20 cellular contexts compared by ENCODE assay signal in the genomic region with DNA sequence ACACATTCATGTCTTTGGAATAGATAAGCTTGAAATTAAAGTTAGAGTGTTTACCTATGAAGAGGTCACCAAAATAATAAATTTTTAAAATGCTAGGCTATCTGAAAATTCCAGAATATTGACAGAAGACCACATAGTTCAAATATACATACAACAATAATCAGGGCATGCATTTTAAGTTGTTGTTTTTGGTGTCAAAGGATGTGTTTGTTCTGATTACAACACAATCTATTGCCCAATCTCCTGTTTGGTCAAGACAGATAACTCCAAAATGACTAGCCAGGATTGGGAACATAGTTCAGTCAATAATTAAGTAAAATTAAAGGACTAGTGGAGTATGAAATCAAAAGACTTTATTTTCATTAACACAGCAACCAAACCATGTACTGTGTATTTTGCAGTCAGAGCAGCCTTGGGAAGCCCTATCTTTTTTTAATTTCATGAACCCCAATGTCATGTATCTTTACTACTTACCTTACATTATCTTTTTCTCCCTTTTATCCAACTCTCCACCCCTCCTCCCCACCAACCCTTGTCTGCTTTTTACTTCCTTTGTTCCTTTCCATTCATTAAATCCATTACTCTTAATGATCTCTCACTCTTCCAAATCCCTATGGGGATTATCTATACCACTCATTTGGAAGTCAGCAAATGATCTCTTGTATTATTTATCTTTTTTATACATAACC.
DNase-seq lines count a peak whose midpoint lies in the region; ATAC-seq, FAIRE-seq and TF ChIP-seq lines count a peak whose summit lies in the region.
"Had no signal": no experiment of that assay in that cellular context is flagged by ENCODE, and none has a peak within 500 bp of the region (broad histone marks: within the 10 kb centered on the region; RNA-seq: fewer than 3 reads in every experiment).

No MANE protein-coding gene starts in this region.

- H3K36me3 ChIP-seq in mammary epithelial cell (ENCODE audit: insufficient read depth, low read length) = no peaks in the 10 kb centered on the region

- in situ Hi-C loops in mammary epithelial cell (cut with MboI; ENCODE audit: low sequenced_read_pairs in 2 of 2) = no loop called here

- H3K4me1 ChIP-seq in mammary epithelial cell (ENCODE audit: insufficient read depth, low read length) = peaks cover 13% of the 10 kb centered on the region

- no peak overlapping the region for H2AFZ ChIP-seq in mammary epithelial cell (ENCODE audit: low read depth, low read length)

- no peaks in the 10 kb centered on the region for H3K9me3 Mint-ChIP-seq in stimulated activated memory B cell treated with anti-CD40 and anti-IgM and Interleukin-4, amounts not matched to agents 10 μg/mL and 1 μg/mL and 100 μg/mL, for 72 hours
- H3K9me3 Mint-ChIP-seq: activated naive CD4-positive, alpha-beta T cell treated with anti-CD3 and anti-CD28 coated beads, Interleukin-2, amount 50 U/mL, for 24 hours had no signal

- H3K9ac ChIP-seq in mammary epithelial cell (ENCODE audit: insufficient read depth, low read length) = no peak overlapping the region

- dilution Hi-C loops in mammary epithelial cell (cut with HindIII; ENCODE audit: low sequenced_read_pairs) = no loop called here

- intact Hi-C loops in mammary epithelial cell (cut with micrococcal nuclease) = loop anchor here (5.0 kb wide), 1 partner anchor 113 kb away; the partner anchor contains the start of gene CDK19

- no peaks in the 10 kb centered on the region for H4K20me1 ChIP-seq in mammary epithelial cell (ENCODE audit: insufficient read depth, low read length)

- peaks cover 6% of the 10 kb centered on the region for H3K36me3 Mint-ChIP-seq in stimulated activated memory B cell treated with anti-CD40 and anti-IgM and Interleukin-4, amounts not matched to agents 10 μg/mL and 1 μg/mL and 100 μg/mL, for 72 hours

- no peak overlapping the region for H3K4me2 ChIP-seq in mammary epithelial cell (ENCODE audit: insufficient read depth, low read depth, low read length)

- FAIRE-seq in RCC 7860 (lab: Jason Lieb, UNC) = no peak
- FAIRE-seq: kidney had no signal

- TF ChIP-seq CTCF in AG10803 (conservative IDR thresholded peaks at IDR 0.05; ENCODE audit: low read length) = no peak
- no peak for TF ChIP-seq CTCF in mammary epithelial cell (conservative IDR thresholded peaks at IDR 0.05 in 1 of 2, IDR thresholded peaks at IDR 0.05 in 1 of 2; ENCODE audit: extremely low read depth in 1 of 2, insufficient read depth in 1 of 2, low read depth in 1 of 2, low read length in 2 of 2)
- TF ChIP-seq CTCF in fibroblast of villous mesenchyme (IDR thresholded peaks at IDR 0.05; ENCODE audit: insufficient read depth, low read depth, low read length) = no peak

- H3K27me3 Mint-ChIP-seq in stimulated activated memory B cell treated with anti-CD40 and anti-IgM and Interleukin-4, amounts not matched to agents 10 μg/mL and 1 μg/mL and 100 μg/mL, for 72 hours = no peaks in the 10 kb centered on the region
- H3K27me3 Mint-ChIP-seq: activated naive CD4-positive, alpha-beta T cell treated with anti-CD3 and anti-CD28 coated beads, Interleukin-2, amount 50 U/mL, for 24 hours had no signal

- H3K27ac Mint-ChIP-seq in stimulated activated memory B cell treated with anti-CD40 and anti-IgM and Interleukin-4, amounts not matched to agents 10 μg/mL and 1 μg/mL and 100 μg/mL, for 72 hours = no peak overlapping the region
- H3K27ac Mint-ChIP-seq: activated naive CD4-positive, alpha-beta T cell treated with anti-CD3 and anti-CD28 coated beads, Interleukin-2, amount 50 U/mL, for 24 hours had no signal

- CTCF ChIA-PET in mammary epithelial cell (lab: Charles Lee; ENCODE audit: low non-redundant PET) = no interaction called here

- no peak overlapping the region for H3K4me3 Mint-ChIP-seq in stimulated activated memory B cell treated with anti-CD40 and anti-IgM and Interleukin-4, amounts not matched to agents 10 μg/mL and 1 μg/mL and 100 μg/mL, for 72 hours
- H3K4me3 Mint-ChIP-seq: activated naive CD4-positive, alpha-beta T cell treated with anti-CD3 and anti-CD28 coated beads, Interleukin-2, amount 50 U/mL, for 24 hours had no signal

- no TSS peak for BruUV-seq in mammary epithelial cell (replicated peaks; lab: Mats Ljungman, UMichigan)

- H3K79me2 ChIP-seq in mammary epithelial cell (ENCODE audit: insufficient read depth, low read length) = no peaks in the 10 kb centered on the region

- H3K9me3 ChIP-seq in mammary epithelial cell (replicated peaks; ENCODE audit: insufficient read depth, low read length) = no peaks in the 10 kb centered on the region

- no peak overlapping the region for H3K4me3 ChIP-seq in AG10803 (ENCODE audit: low read length)
- H3K4me3 ChIP-seq in mammary epithelial cell (replicated peaks in 1 of 3; ENCODE audit: insufficient read depth in 1 of 3, low read depth in 2 of 3, low read length in 3 of 3) = no peak overlapping the region
- H3K4me3 ChIP-seq in fibroblast of villous mesenchyme (ENCODE audit: low read depth, low read length) = no peak overlapping the region

- H3K27me3 ChIP-seq in mammary epithelial cell (ENCODE audit: insufficient read depth, low read length) = no peaks in the 10 kb centered on the region
- H3K27me3 ChIP-seq: foreskin keratinocyte had no signal

- DNase-seq in AG10803 (ENCODE audit: low read depth) (peak; percentile 31), LHCN-M2 (ENCODE audit: low read depth) (peak; percentile 49), mammary epithelial cell (peak; percentile 42), fibroblast of villous mesenchyme (ENCODE audit: low read depth) (peak; percentile 70), RCC 7860 (ENCODE audit: low spot score) (no peak), hepatic stellate cell (ENCODE audit: low spot score) (no peak), COR-L47 (lab: John Stamatoyannopoulos, UW) (no peak)
- DNase-seq: activated T-cell treated with anti-CD3 and anti-CD28 coated beads, Interleukin-2, amount 50 U/mL, for 48 hours; DMS153; effector memory CD4-positive, alpha-beta T cell; foreskin keratinocyte; GDM1; kidney; NCI-H1694; retina; stimulated activated CD4-positive, alpha-beta T cell treated with anti-CD3 and anti-CD28 coated beads, Interleukin-15, amount 100 ng/mL, for 24 hours had no signal

- no peak overlapping the region for H3K27ac ChIP-seq in mammary epithelial cell (ENCODE audit: insufficient read depth, low read depth, low read length)
- H3K27ac ChIP-seq: C4-2B, foreskin keratinocyte had no signal

- H3K4me1 Mint-ChIP-seq in stimulated activated memory B cell treated with anti-CD40 and anti-IgM and Interleukin-4, amounts not matched to agents 10 μg/mL and 1 μg/mL and 100 μg/mL, for 72 hours = peaks cover 18% of the 10 kb centered on the region
- H3K4me1 Mint-ChIP-seq: activated naive CD4-positive, alpha-beta T cell treated with anti-CD3 and anti-CD28 coated beads, Interleukin-2, amount 50 U/mL, for 24 hours had no signal

- no peak for ATAC-seq in stimulated activated memory B cell treated with anti-CD40 and anti-IgM and Interleukin-4, amounts not matched to agents 10 μg/mL and 1 μg/mL and 100 μg/mL, for 72 hours
- ATAC-seq: foreskin keratinocyte, SK-N-SH treated with all-trans-retinoic acid at 6 μM for 48 hours had no signal

Comparison
In these comparisons a context has a peak if more than half of its experiments do, and no peak if none do; other contexts are left out.
1. DNase-seq: peak in AG10803 (single experiment), LHCN-M2 (single experiment), mammary epithelial cell (single experiment) and fibroblast of villous mesenchyme (single experiment); none in RCC 7860 (single experiment), hepatic stellate cell (single experiment) and COR-L47 (single experiment).